8 cellular contexts compared by ENCODE assay signal in the genomic region with DNA sequence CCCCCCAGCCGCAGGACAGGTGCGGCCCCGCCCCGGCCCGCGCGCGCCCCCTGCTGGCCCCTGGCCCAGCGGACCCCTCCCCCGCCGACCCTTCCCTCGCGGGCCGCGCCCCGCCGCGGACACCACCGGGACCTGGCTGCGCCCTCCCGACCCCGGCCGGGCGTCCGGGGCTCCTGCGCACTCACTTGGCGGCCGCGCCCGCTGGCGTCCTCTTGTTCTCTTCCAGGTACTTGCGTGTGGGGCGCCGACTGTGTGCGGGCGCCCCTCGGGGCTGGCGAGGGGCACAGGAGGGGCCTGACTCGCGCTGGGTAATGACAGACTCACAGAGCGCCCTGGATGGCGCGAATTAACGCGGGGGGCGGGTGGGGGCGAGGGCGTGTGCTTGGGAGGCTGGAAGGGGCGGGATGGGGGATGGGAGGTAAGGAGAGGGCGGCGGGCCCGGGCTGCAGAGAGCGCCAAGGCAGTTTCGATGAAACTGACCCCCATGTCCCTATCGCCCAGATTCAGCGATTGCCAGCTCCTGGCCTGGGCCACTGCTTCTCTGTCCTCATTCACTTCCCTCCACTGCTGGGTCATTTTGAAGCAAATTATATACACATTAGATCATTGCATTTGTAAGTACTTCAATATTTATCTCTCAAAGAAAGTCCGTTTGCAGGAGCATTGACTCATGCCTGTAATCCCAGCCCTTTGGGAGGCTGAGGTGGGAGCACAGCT. TPM values are rescaled to one million over a fixed set of nuclear protein-coding genes. Genes with fewer than 3 reads are reported as not detected.
A peak's percentile ranks its signal among the peaks of the same experiment; 100 is the strongest.
DNase-seq lines count a peak whose midpoint lies in the region; ATAC-seq and TF ChIP-seq lines count a peak whose summit lies in the region.

No MANE protein-coding gene starts in this region.

- no peak for DNase-seq in GM12864 (ENCODE audit: low read depth)
- DNase-seq in NAMALWA (ENCODE audit: low spot score), result peak; percentile 47
- DNase-seq in activated CD4-positive, alpha-beta T cell treated with anti-CD3 and anti-CD28 coated beads for 24 hours (ENCODE audit: low read depth in 2 of 2), result peak; percentile 26 to 37
- peak; percentile 30 for DNase-seq in effector CD8-positive, alpha-beta T cell (lab: John Stamatoyannopoulos, UW)
- peak in 2 of 3 donors; percentile 50 to 72 for DNase-seq in mucosa of descending colon
- DNase-seq in testis, result peak; percentile 33
- DNase-seq in GOT3 (lab: John Stamatoyannopoulos, UW), result no peak

- H3K4me3 ChIP-seq in GM12864 (ENCODE audit: low read depth, low read length), result peak overlapping the region; percentile 47
- peak overlapping the region; percentile 28 for H3K4me3 ChIP-seq in mucosa of descending colon
- H3K4me3 ChIP-seq in testis, result peak overlapping the region; percentile 49 to 54

- H3K4me1 ChIP-seq in mucosa of descending colon (ENCODE audit: low read depth) (peaks cover 4% of the 10 kb centered on the region), testis (peaks cover 7% of the 10 kb centered on the region)

- TF ChIP-seq CTCF in GM12864 (IDR thresholded peaks at IDR 0.05; ENCODE audit: low read depth, low read length, missing control alignments) (peak; percentile 38), mucosa of descending colon (IDR thresholded peaks at IDR 0.05) (no peak), testis (IDR thresholded peaks at IDR 0.05) (peak in 2 of 3 experiments; percentile 8 to 16)

- H3K36me3 ChIP-seq in mucosa of descending colon (ENCODE audit: low read depth) (no peaks in the 10 kb centered on the region), testis (ENCODE audit: low read depth, missing control alignments) (no peaks in the 10 kb centered on the region)

- TF ChIP-seq POLR2A in testis (IDR thresholded peaks at IDR 0.05), result no peak

- intact Hi-C loops in mucosa of descending colon (cut with DNase I, micrococcal nuclease) (no loop called here), testis (cut with DNase I; ENCODE audit: low total_unique reads) (no loop called here)

- 6% methylated on average over 17 of the region's 57 CpGs for WGBS in testis, 2 donors

- H3K9me3 ChIP-seq in mucosa of descending colon (no peaks in the 10 kb centered on the region), testis (no peaks in the 10 kb centered on the region)

- H3K27ac ChIP-seq in testis, result no peak overlapping the region

- ATAC-seq in mucosa of descending colon, result peak; percentile 61
- no peak for ATAC-seq in GM18502 (IDR thresholded peaks at IDR 0.05; ENCODE audit: poor library complexity, unreplicated experiment)

- no peaks in the 10 kb centered on the region for H3K27me3 ChIP-seq in testis

RNA-seq across cellular contexts. Expression of a gene that starts 0.4 kb away (rescaled TPM):
- total RNA-seq in mucosa of descending colon (1 to 10 TPM; 1.7 to 3.0 (median 2.0) TPM), testis (1 to 10 TPM; 4.7 to 5.1 TPM)
- polyA plus RNA-seq in testis (ENCODE audit: insufficient read depth, low read depth, low replicate concordance), result 2.3 TPM

RNA-seq across cellular contexts. Expression of a gene that starts 57.4 kb away (rescaled TPM):
- total RNA-seq in mucosa of descending colon (not detected), testis (10 to 100 TPM in 1 of 2 donors, 1 to 10 TPM in 1; 1.8 to 10.2 TPM)
- polyA plus RNA-seq in testis (ENCODE audit: insufficient read depth, low read depth, low replicate concordance), result 4.2 TPM

Comparison
In these comparisons a context has a peak if more than half of its experiments do, and no peak if none do; other contexts are left out.
1. DNase-seq: peak in NAMALWA (single experiment), activated CD4-positive, alpha-beta T cell treated with anti-CD3 and anti-CD28 coated beads for 24 hours (2 of 2), effector CD8-positive, alpha-beta T cell (single experiment), mucosa of descending colon (2 of 3) and testis (single experiment); none in GM12864 (single experiment) and GOT3 (single experiment).
2. Peak in every context shown above with its lines, with median percentiles within 50 percentile points of each other: H3K4me3 ChIP-seq.